17 cellular contexts compared by ENCODE assay signal in genomic region chr1:109993885-109994284, GRCh38. TPM values are rescaled to one million over a fixed set of nuclear protein-coding genes. Genes with fewer than 3 reads are reported as not detected.
DNase-seq lines count a peak whose midpoint lies in the region; ATAC-seq and TF ChIP-seq lines count a peak whose summit lies in the region.
"Had no signal": no experiment of that assay in that cellular context is flagged by ENCODE, and none has a peak within 500 bp of the region (broad histone marks: within the 10 kb centered on the region; RNA-seq: fewer than 3 reads in every experiment).

No MANE protein-coding gene starts in this region.

- H3K4me1 ChIP-seq in left lung (peaks cover 7 to 62% of the 10 kb centered on the region in 2 donors), upper lobe of right lung (peaks cover 61% of the 10 kb centered on the region), left ventricle myocardium inferior (peaks cover 90% of the 10 kb centered on the region)

- no peaks in the 10 kb centered on the region for H3K27me3 Mint-ChIP-seq in activated T-cell treated with anti-CD3 and anti-CD28 coated beads, Interleukin-2, amount 50 U/mL, for 72 hours (ENCODE audit: low read depth)
- no peaks in the 10 kb centered on the region for H3K27me3 Mint-ChIP-seq in activated T-cell treated with anti-CD3 and anti-CD28 coated beads, Interleukin-2, amount 50 U/mL, for 4 hours (ENCODE audit: low read depth)
- H3K27me3 Mint-ChIP-seq: activated CD4-positive, alpha-beta T cell treated with anti-CD3 and anti-CD28 coated beads, Interleukin-2, amount 10 ng/mL, durations not matched to agents 7 days and 5 days; T-helper 17 cell had no signal

- peak overlapping the region; percentile 91 for H3K27ac Mint-ChIP-seq in activated T-cell treated with anti-CD3 and anti-CD28 coated beads, Interleukin-2, amount 50 U/mL, for 72 hours
- H3K27ac Mint-ChIP-seq: activated CD4-positive, alpha-beta T cell treated with anti-CD3 and anti-CD28 coated beads, Interleukin-2, amount 10 ng/mL, durations not matched to agents 7 days and 5 days; T-helper 17 cell had no signal

- H3K4me3 Mint-ChIP-seq in activated T-cell treated with anti-CD3 and anti-CD28 coated beads, Interleukin-2, amount 50 U/mL, for 72 hours: peak overlapping the region in 1 of 2 donors; percentile 29
- no peak overlapping the region for H3K4me3 Mint-ChIP-seq in activated T-cell treated with anti-CD3 and anti-CD28 coated beads, Interleukin-2, amount 50 U/mL, for 4 hours
- H3K4me3 Mint-ChIP-seq: activated CD4-positive, alpha-beta T cell treated with anti-CD3 and anti-CD28 coated beads, Interleukin-2, amount 10 ng/mL, durations not matched to agents 7 days and 5 days; T-helper 17 cell had no signal

- H3K9me3 Mint-ChIP-seq in activated T-cell treated with anti-CD3 and anti-CD28 coated beads, Interleukin-2, amount 50 U/mL, for 72 hours: no peaks in the 10 kb centered on the region
- H3K9me3 Mint-ChIP-seq in activated T-cell treated with anti-CD3 and anti-CD28 coated beads, Interleukin-2, amount 50 U/mL, for 4 hours: no peaks in the 10 kb centered on the region
- H3K9me3 Mint-ChIP-seq: activated CD4-positive, alpha-beta T cell treated with anti-CD3 and anti-CD28 coated beads, Interleukin-2, amount 10 ng/mL, durations not matched to agents 7 days and 5 days had no signal

- H3K27me3 ChIP-seq in left lung (no peaks in the 10 kb centered on the region), upper lobe of right lung (no peaks in the 10 kb centered on the region), left ventricle myocardium inferior (ENCODE audit: low read depth) (no peaks in the 10 kb centered on the region)
- H3K27me3 ChIP-seq: ovary, Peyer's patch had no signal

- H3K36me3 ChIP-seq in left lung: peaks cover 0 to 8% of the 10 kb centered on the region in 2 donors
- no peaks in the 10 kb centered on the region for H3K36me3 ChIP-seq in upper lobe of right lung
- H3K36me3 ChIP-seq in left ventricle myocardium inferior: peaks cover 6% of the 10 kb centered on the region
- H3K36me3 ChIP-seq: ovary had no signal

- peak; percentile 60 to 88 for ATAC-seq in activated T-cell treated with anti-CD3 and anti-CD28 coated beads, Interleukin-2, amount 50 U/mL, for 72 hours (replicated peaks in 1 of 2)
- ATAC-seq in activated T-cell treated with anti-CD3 and anti-CD28 coated beads, Interleukin-2, amount 50 U/mL, for 4 hours: no peak
- ATAC-seq in left lung (peak; percentile 50), upper lobe of right lung (peak; percentile 17), HG02981 (IDR thresholded peaks at IDR 0.05; ENCODE audit: unreplicated experiment) (no peak)
- ATAC-seq: K562, T-helper 17 cell had no signal

- H3K4me1 Mint-ChIP-seq in activated T-cell treated with anti-CD3 and anti-CD28 coated beads, Interleukin-2, amount 50 U/mL, for 72 hours (ENCODE audit: low read depth): peaks cover 46% of the 10 kb centered on the region
- H3K4me1 Mint-ChIP-seq in activated T-cell treated with anti-CD3 and anti-CD28 coated beads, Interleukin-2, amount 50 U/mL, for 4 hours (ENCODE audit: low read depth): peaks cover 17% of the 10 kb centered on the region

- intact Hi-C loops in left lung (cut with DNase I) (no loop called here), upper lobe of right lung (cut with DNase I) (no loop called here), left ventricle myocardium inferior (cut with micrococcal nuclease) (no loop called here)

- peak in 1 of 2 donors; percentile 38 for DNase-seq in activated T-cell treated with anti-CD3 and anti-CD28 coated beads, Interleukin-2, amount 50 U/mL, for 72 hours
- DNase-seq in activated T-cell treated with anti-CD3 and anti-CD28 coated beads, Interleukin-2, amount 50 U/mL, for 4 hours: no peak
- DNase-seq in caudate nucleus (lab: John Stamatoyannopoulos, UW) (peak in 1 of 61 donors; percentile 18), left lung (no peak), upper lobe of right lung (no peak), GF-D8 (lab: John Stamatoyannopoulos, UW) (no peak), left ventricle myocardium inferior (no peak)
- DNase-seq: activated CD4-positive, alpha-beta T cell treated with anti-CD3 and anti-CD28 coated beads, Interleukin-2, amount 10 ng/mL, durations not matched to agents 7 days and 5 days; activated effector memory CD4-positive, alpha-beta T cell treated with Interleukin-2 at 50 U/mL for 16 hours; COR-L47; mesendoderm; NCI-H2029 treated with DMSO at 0.1 percent for 48 hours; ovary; Peyer's patch; T-helper 17 cell had no signal

- H3K27ac ChIP-seq in caudate nucleus (ENCODE audit: low read depth, low read length) (peak overlapping the region; percentile 63), left lung (no peak overlapping the region), upper lobe of right lung (no peak overlapping the region), left ventricle myocardium inferior (replicated peaks) (no peak overlapping the region)
- H3K27ac ChIP-seq: ovary had no signal

- H3K9me3 ChIP-seq in left lung (no peaks in the 10 kb centered on the region), upper lobe of right lung (no peaks in the 10 kb centered on the region), left ventricle myocardium inferior (replicated peaks) (no peaks in the 10 kb centered on the region)
- H3K9me3 ChIP-seq: ovary, Peyer's patch had no signal

- H3K4me3 ChIP-seq in left lung (no peak overlapping the region), upper lobe of right lung (no peak overlapping the region), left ventricle myocardium inferior (no peak overlapping the region)
- H3K4me3 ChIP-seq: K562, ovary, Peyer's patch had no signal

- no peak for TF ChIP-seq CTCF in left lung (IDR thresholded peaks at IDR 0.05)
- TF ChIP-seq CTCF in upper lobe of right lung (IDR thresholded peaks at IDR 0.05): no peak
- TF ChIP-seq CTCF in left ventricle myocardium inferior (IDR thresholded peaks at IDR 0.05; ENCODE audit: borderline replicate concordance): no peak

- H3K36me3 Mint-ChIP-seq in activated T-cell treated with anti-CD3 and anti-CD28 coated beads, Interleukin-2, amount 50 U/mL, for 72 hours (ENCODE audit: insufficient read depth in 2 of 2): peaks cover 0 to 8% of the 10 kb centered on the region in 2 donors
- H3K36me3 Mint-ChIP-seq in activated T-cell treated with anti-CD3 and anti-CD28 coated beads, Interleukin-2, amount 50 U/mL, for 4 hours (ENCODE audit: insufficient read depth): peaks cover 25% of the 10 kb centered on the region

RNA-seq across cellular contexts. Expression of gene AHCYL1, which starts 9.3 kb away (rescaled TPM):
- total RNA-seq in activated T-cell treated with anti-CD3 and anti-CD28 coated beads, Interleukin-2, amount 50 U/mL, for 72 hours: 100 to 1,000 TPM in 1 of 2 donors, 10 to 100 TPM in 1; 87.0 to 101 TPM
- total RNA-seq in activated T-cell treated with anti-CD3 and anti-CD28 coated beads, Interleukin-2, amount 50 U/mL, for 4 hours: 10 to 100 TPM; 45.4 to 48.3 (median 48.2) TPM
- 100 to 1,000 TPM in 1 of 2 donors, 10 to 100 TPM in 1; 79.3 to 116 TPM for total RNA-seq in left lung
- 91.7 TPM for total RNA-seq in upper lobe of right lung
- 45.2 TPM for total RNA-seq in left ventricle myocardium inferior

RNA-seq across cellular contexts. Expression of gene STRIP1, which starts 40.5 kb away (rescaled TPM):
- 10 to 100 TPM; 35.8 to 41.0 TPM for total RNA-seq in activated T-cell treated with anti-CD3 and anti-CD28 coated beads, Interleukin-2, amount 50 U/mL, for 72 hours
- total RNA-seq in activated T-cell treated with anti-CD3 and anti-CD28 coated beads, Interleukin-2, amount 50 U/mL, for 4 hours: 10 to 100 TPM; 32.6 to 40.6 (median 38.2) TPM
- total RNA-seq in left lung (10 to 100 TPM; 32.7 to 33.9 TPM), upper lobe of right lung (35.6 TPM), left ventricle myocardium inferior (18.1 TPM)

Comparison
In these comparisons a context has a peak if more than half of its experiments do, and no peak if none do; other contexts are left out.
1. ATAC-seq: peak in activated T-cell treated with anti-CD3 and anti-CD28 coated beads, Interleukin-2, amount 50 U/mL, for 72 hours (2 of 2), left lung (single experiment) and upper lobe of right lung (single experiment); none in activated T-cell treated with anti-CD3 and anti-CD28 coated beads, Interleukin-2, amount 50 U/mL, for 4 hours (0 of 2) and HG02981 (single experiment).